Comparison of ENCODE assay signal across 1 cellular context in genomic region chr20:44990957-44991356, GRCh38.
TF ChIP-seq lines count a peak whose summit lies in the region.

No MANE protein-coding gene starts in this region.

TF ChIP-seq in IMR-90, 13 proteins besides CTCF, POLR2A, EP300 and RAD21 (continued from another document):
- TF ChIP-seq CHD1 (IDR thresholded peaks at IDR 0.05; ENCODE audit: low read depth, low read length) (no peak), ELK1 (IDR thresholded peaks at IDR 0.05; ENCODE audit: borderline replicate concordance, low read depth, low read length) (no peak)
